1 cellular context compared by ENCODE assay signal in the genomic region with DNA sequence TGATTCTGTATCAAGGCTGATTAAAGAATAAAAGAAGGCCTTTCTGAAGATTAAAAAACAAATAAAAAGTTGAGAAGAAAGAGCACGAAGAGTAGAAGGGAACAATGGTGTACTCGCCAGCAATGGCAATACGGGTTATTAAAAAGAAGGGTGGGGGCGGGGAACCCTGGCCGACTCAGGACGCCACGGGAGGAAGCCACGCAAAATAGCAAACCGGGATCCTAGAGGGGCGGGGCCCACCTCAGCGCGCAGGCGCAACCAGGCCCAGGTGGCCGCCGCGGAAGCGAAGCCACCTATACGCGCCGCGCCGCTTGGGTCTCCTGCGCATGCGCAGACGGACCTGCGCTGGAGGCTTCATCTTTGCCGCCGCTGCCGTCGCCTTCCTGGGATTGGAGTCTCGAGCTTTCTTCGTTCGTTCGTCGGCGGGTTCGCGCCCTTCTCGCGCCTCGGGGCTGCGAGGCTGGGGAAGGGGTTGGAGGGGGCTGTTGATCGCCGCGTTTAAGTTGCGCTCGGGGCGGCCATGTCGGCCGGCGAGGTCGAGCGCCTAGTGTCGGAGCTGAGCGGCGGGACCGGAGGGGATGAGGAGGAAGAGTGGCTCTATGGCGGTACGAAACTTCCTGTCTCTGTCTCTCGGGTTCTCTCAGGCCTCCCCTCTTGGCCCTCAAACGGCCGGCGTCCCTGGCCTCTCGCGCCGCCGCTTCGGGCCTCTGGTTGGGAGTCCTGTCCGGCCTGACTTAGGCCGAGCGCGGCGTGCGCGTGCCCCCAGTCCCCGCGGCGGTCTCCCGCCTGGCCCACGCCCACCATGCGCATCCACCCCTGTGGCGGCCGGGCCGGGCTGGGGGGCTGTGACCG.
TF ChIP-seq lines count a peak whose summit lies in the region.

A gene with protein sequence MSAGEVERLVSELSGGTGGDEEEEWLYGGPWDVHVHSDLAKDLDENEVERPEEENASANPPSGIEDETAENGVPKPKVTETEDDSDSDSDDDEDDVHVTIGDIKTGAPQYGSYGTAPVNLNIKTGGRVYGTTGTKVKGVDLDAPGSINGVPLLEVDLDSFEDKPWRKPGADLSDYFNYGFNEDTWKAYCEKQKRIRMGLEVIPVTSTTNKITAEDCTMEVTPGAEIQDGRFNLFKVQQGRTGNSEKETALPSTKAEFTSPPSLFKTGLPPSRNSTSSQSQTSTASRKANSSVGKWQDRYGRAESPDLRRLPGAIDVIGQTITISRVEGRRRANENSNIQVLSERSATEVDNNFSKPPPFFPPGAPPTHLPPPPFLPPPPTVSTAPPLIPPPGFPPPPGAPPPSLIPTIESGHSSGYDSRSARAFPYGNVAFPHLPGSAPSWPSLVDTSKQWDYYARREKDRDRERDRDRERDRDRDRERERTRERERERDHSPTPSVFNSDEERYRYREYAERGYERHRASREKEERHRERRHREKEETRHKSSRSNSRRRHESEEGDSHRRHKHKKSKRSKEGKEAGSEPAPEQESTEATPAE (plus strand): TSS at position 323 of the 852 bp plus-strand sequence. CDS start 198 bp downstream, at position 521.

TF ChIP-seq in HepG2, 621 proteins besides CTCF, POLR2A, EP300 and RAD21 (continued from another document and continues in another):
- TF ChIP-seq, protein P1, sequence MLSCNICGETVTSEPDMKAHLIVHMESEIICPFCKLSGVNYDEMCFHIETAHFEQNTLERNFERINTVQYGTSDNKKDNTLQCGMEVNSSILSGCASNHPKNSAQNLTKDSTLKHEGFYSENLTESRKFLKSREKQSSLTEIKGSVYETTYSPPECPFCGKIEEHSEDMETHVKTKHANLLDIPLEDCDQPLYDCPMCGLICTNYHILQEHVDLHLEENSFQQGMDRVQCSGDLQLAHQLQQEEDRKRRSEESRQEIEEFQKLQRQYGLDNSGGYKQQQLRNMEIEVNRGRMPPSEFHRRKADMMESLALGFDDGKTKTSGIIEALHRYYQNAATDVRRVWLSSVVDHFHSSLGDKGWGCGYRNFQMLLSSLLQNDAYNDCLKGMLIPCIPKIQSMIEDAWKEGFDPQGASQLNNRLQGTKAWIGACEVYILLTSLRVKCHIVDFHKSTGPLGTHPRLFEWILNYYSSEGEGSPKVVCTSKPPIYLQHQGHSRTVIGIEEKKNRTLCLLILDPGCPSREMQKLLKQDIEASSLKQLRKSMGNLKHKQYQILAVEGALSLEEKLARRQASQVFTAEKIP (CRISPR knock-in tag; IDR thresholded peaks at IDR 0.05; ENCODE audit: borderline replicate concordance) = no peak
- 0 out of 2 replicates have a peak, but pooled peaks have one; percentile 39 for TF ChIP-seq NFKBIZ (CRISPR knock-in tag; IDR thresholded peaks at IDR 0.05)
- TF ChIP-seq JARID2 (CRISPR knock-in tag; IDR thresholded peaks at IDR 0.05; ENCODE audit: insufficient replicate concordance) = no peak
- TF ChIP-seq SNRNP70 (IDR thresholded peaks at IDR 0.05; ENCODE audit: low read depth, low read length) = no peak
- no peak; the same call in 1 of the 2 replicates for TF ChIP-seq GPN1 (CRISPR knock-in tag; IDR thresholded peaks at IDR 0.05; ENCODE audit: borderline replicate concordance)
- peak; percentile 14; the same call in 1 of the 2 replicates for TF ChIP-seq ESRRA (CRISPR knock-in tag; IDR thresholded peaks at IDR 0.05; ENCODE audit: low read depth)
- TF ChIP-seq MED13 (CRISPR knock-in tag; IDR thresholded peaks at IDR 0.05) = no peak
- TF ChIP-seq, protein P2, sequence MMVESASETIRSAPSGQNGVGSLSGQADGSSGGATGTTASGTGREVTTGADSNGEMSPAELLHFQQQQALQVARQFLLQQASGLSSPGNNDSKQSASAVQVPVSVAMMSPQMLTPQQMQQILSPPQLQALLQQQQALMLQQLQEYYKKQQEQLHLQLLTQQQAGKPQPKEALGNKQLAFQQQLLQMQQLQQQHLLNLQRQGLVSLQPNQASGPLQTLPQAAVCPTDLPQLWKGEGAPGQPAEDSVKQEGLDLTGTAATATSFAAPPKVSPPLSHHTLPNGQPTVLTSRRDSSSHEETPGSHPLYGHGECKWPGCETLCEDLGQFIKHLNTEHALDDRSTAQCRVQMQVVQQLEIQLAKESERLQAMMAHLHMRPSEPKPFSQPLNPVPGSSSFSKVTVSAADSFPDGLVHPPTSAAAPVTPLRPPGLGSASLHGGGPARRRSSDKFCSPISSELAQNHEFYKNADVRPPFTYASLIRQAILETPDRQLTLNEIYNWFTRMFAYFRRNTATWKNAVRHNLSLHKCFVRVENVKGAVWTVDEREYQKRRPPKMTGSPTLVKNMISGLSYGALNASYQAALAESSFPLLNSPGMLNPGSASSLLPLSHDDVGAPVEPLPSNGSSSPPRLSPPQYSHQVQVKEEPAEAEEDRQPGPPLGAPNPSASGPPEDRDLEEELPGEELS (CRISPR knock-in tag; IDR thresholded peaks at IDR 0.05) = peak; percentile 46; the same call in 1 of the 2 replicates
- TF ChIP-seq REXO4 (CRISPR knock-in tag; IDR thresholded peaks at IDR 0.05; ENCODE audit: borderline replicate concordance) = no peak
- peak; percentile 56; the same call in 1 of the 2 replicates for TF ChIP-seq ZSCAN22 (CRISPR knock-in tag; IDR thresholded peaks at IDR 0.05)
- no peak for TF ChIP-seq TRIM24 (CRISPR knock-in tag; IDR thresholded peaks at IDR 0.05)
- no peak for TF ChIP-seq ZKSCAN8 (CRISPR knock-in tag; IDR thresholded peaks at IDR 0.05; ENCODE audit: borderline replicate concordance)
- no peak for TF ChIP-seq PPARG (CRISPR knock-in tag; conservative IDR thresholded peaks at IDR 0.05)
- peak; percentile 88 for TF ChIP-seq BRD4 (CRISPR knock-in tag; IDR thresholded peaks at IDR 0.05)
- TF ChIP-seq ARID2 (CRISPR knock-in tag; IDR thresholded peaks at IDR 0.05; ENCODE audit: borderline replicate concordance) = no peak
- peak; percentile 94; the same call in 1 of the 2 replicates for TF ChIP-seq NFKB2 (CRISPR knock-in tag; IDR thresholded peaks at IDR 0.05; ENCODE audit: borderline replicate concordance)
- peak in 1 of 2 experiments; percentile 89; a peak in 2 of 4 replicates for TF ChIP-seq KLF16 (CRISPR knock-in tag; IDR thresholded peaks at IDR 0.05)
- TF ChIP-seq ZNF3 (CRISPR knock-in tag; IDR thresholded peaks at IDR 0.05) = no peak
- TF ChIP-seq, protein P3, sequence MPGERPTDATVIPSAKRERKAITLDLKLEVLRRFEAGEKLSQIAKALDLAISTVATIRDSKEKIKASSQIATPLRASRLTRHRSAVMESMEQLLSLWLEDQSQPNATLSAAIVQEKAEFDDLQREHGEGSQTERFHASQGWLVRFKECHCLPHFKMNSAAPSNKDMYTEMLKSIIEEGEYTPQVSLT (CRISPR knock-in tag; IDR thresholded peaks at IDR 0.05; ENCODE audit: borderline replicate concordance, low read depth) = no peak
- no peak for TF ChIP-seq BHLHE40 (IDR thresholded peaks at IDR 0.05; ENCODE audit: low read length)
- TF ChIP-seq SNAI1 (CRISPR knock-in tag; IDR thresholded peaks at IDR 0.05; ENCODE audit: borderline replicate concordance) = 0 out of 2 replicates have a peak, but pooled peaks have one; percentile 41
- no peak for TF ChIP-seq HOXA9 (CRISPR knock-in tag; IDR thresholded peaks at IDR 0.05; ENCODE audit: borderline replicate concordance)
- TF ChIP-seq NFIC (IDR thresholded peaks at IDR 0.05; ENCODE audit: low read length) = no peak
- TF ChIP-seq ZMYM4 (CRISPR knock-in tag; IDR thresholded peaks at IDR 0.05) = peak; percentile 81
- TF ChIP-seq ZFY (CRISPR knock-in tag; IDR thresholded peaks at IDR 0.05) = peak; percentile 88
- TF ChIP-seq HNRNPK (IDR thresholded peaks at IDR 0.05; ENCODE audit: low read depth, low read length, poor library complexity, severe bottlenecking) = peak; percentile 70
- TF ChIP-seq DPF2 (CRISPR knock-in tag; IDR thresholded peaks at IDR 0.05; ENCODE audit: borderline replicate concordance, low read depth) = no peak
- no peak for TF ChIP-seq ZNF841 (CRISPR knock-in tag; IDR thresholded peaks at IDR 0.05; ENCODE audit: borderline replicate concordance)
- TF ChIP-seq ZNF589 (CRISPR knock-in tag; conservative IDR thresholded peaks at IDR 0.05) = no peak
- TF ChIP-seq ZNF780A (CRISPR knock-in tag; IDR thresholded peaks at IDR 0.05) = no peak
- no peak for TF ChIP-seq IRX3 (CRISPR knock-in tag; IDR thresholded peaks at IDR 0.05; ENCODE audit: borderline replicate concordance, low read depth)
- TF ChIP-seq SRF (IDR thresholded peaks at IDR 0.05; ENCODE audit: low read depth, low read length) = no peak
- TF ChIP-seq ZNF839 (CRISPR knock-in tag; IDR thresholded peaks at IDR 0.05; ENCODE audit: borderline replicate concordance) = 0 out of 2 replicates have a peak, but pooled peaks have one; percentile 69
- TF ChIP-seq, protein P4, sequence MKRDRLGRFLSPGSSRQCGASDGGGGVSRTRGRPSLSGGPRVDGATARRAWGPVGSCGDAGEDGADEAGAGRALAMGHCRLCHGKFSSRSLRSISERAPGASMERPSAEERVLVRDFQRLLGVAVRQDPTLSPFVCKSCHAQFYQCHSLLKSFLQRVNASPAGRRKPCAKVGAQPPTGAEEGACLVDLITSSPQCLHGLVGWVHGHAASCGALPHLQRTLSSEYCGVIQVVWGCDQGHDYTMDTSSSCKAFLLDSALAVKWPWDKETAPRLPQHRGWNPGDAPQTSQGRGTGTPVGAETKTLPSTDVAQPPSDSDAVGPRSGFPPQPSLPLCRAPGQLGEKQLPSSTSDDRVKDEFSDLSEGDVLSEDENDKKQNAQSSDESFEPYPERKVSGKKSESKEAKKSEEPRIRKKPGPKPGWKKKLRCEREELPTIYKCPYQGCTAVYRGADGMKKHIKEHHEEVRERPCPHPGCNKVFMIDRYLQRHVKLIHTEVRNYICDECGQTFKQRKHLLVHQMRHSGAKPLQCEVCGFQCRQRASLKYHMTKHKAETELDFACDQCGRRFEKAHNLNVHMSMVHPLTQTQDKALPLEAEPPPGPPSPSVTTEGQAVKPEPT (CRISPR knock-in tag; IDR thresholded peaks at IDR 0.05; ENCODE audit: low read depth) = 0 out of 2 replicates have a peak, but pooled peaks have one; percentile 43
- TF ChIP-seq ZNF747 (CRISPR knock-in tag; IDR thresholded peaks at IDR 0.05; ENCODE audit: borderline replicate concordance) = peak; percentile 22; the same call in 1 of the 2 replicates
- TF ChIP-seq, protein P5, sequence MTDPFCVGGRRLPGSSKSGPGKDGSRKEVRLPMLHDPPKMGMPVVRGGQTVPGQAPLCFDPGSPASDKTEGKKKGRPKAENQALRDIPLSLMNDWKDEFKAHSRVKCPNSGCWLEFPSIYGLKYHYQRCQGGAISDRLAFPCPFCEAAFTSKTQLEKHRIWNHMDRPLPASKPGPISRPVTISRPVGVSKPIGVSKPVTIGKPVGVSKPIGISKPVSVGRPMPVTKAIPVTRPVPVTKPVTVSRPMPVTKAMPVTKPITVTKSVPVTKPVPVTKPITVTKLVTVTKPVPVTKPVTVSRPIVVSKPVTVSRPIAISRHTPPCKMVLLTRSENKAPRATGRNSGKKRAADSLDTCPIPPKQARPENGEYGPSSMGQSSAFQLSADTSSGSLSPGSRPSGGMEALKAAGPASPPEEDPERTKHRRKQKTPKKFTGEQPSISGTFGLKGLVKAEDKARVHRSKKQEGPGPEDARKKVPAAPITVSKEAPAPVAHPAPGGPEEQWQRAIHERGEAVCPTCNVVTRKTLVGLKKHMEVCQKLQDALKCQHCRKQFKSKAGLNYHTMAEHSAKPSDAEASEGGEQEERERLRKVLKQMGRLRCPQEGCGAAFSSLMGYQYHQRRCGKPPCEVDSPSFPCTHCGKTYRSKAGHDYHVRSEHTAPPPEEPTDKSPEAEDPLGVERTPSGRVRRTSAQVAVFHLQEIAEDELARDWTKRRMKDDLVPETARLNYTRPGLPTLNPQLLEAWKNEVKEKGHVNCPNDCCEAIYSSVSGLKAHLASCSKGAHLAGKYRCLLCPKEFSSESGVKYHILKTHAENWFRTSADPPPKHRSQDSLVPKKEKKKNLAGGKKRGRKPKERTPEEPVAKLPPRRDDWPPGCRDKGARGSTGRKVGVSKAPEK (CRISPR knock-in tag; IDR thresholded peaks at IDR 0.05; ENCODE audit: borderline replicate concordance) = no peak
- no peak for TF ChIP-seq ZNF569 (CRISPR knock-in tag; IDR thresholded peaks at IDR 0.05; ENCODE audit: borderline replicate concordance)
- no peak for TF ChIP-seq PAF1 (CRISPR knock-in tag; IDR thresholded peaks at IDR 0.05)
- no peak for TF ChIP-seq BRCA1 (CRISPR knock-in tag; IDR thresholded peaks at IDR 0.05)
- 0 out of 2 replicates have a peak, but pooled peaks have one; percentile 61 for TF ChIP-seq ZNF335 (CRISPR knock-in tag; IDR thresholded peaks at IDR 0.05)
- TF ChIP-seq, protein P6, sequence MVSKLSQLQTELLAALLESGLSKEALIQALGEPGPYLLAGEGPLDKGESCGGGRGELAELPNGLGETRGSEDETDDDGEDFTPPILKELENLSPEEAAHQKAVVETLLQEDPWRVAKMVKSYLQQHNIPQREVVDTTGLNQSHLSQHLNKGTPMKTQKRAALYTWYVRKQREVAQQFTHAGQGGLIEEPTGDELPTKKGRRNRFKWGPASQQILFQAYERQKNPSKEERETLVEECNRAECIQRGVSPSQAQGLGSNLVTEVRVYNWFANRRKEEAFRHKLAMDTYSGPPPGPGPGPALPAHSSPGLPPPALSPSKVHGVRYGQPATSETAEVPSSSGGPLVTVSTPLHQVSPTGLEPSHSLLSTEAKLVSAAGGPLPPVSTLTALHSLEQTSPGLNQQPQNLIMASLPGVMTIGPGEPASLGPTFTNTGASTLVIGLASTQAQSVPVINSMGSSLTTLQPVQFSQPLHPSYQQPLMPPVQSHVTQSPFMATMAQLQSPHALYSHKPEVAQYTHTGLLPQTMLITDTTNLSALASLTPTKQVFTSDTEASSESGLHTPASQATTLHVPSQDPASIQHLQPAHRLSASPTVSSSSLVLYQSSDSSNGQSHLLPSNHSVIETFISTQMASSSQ (IDR thresholded peaks at IDR 0.05; ENCODE audit: low read depth) = no peak
- TF ChIP-seq, protein P6 (CRISPR knock-in tag; IDR thresholded peaks at IDR 0.05; ENCODE audit: borderline replicate concordance) = no peak; the same call in 1 of the 2 replicates
- peak; percentile 28; the same call in 1 of the 2 replicates for TF ChIP-seq KLF15 (CRISPR knock-in tag; IDR thresholded peaks at IDR 0.05; ENCODE audit: borderline replicate concordance)
- no peak for TF ChIP-seq HMG20B (CRISPR knock-in tag; conservative IDR thresholded peaks at IDR 0.05)
- peak; percentile 70 for TF ChIP-seq YEATS2 (CRISPR knock-in tag; IDR thresholded peaks at IDR 0.05; ENCODE audit: borderline replicate concordance)
- TF ChIP-seq CHCHD3 (CRISPR knock-in tag; IDR thresholded peaks at IDR 0.05) = peak; percentile 79; the same call in 1 of the 2 replicates
- no peak for TF ChIP-seq NR1H2 (CRISPR knock-in tag; IDR thresholded peaks at IDR 0.05; ENCODE audit: borderline replicate concordance, low read depth)
- TF ChIP-seq ZSCAN29 (CRISPR knock-in tag; conservative IDR thresholded peaks at IDR 0.05) = no peak
